ENCODE assay signal across 28 cellular contexts in genomic region chr20:24855848-24856247, GRCh38.
"Had no signal": no experiment of that assay in that cellular context is flagged by ENCODE, and none has a peak within 500 bp of the region (broad histone marks: within the 10 kb centered on the region; RNA-seq: fewer than 3 reads in every experiment).

No MANE protein-coding gene starts in this region.

- H3K27me3 Mint-ChIP-seq: progenitor cell of endocrine pancreas had no signal

- H3K9me3 ChIP-seq: ovary, psoas muscle, thoracic aorta, thyroid gland, vagina had no signal

- H3K27ac ChIP-seq: neural progenitor cell, ovary, parathyroid adenoma, psoas muscle, right lobe of liver, sigmoid colon, spleen, stomach, thoracic aorta, thyroid gland, tibial nerve, upper lobe of left lung, vagina had no signal

- H3K4me1 Mint-ChIP-seq: nephron; neural progenitor cell; stimulated activated naive B cell treated with anti-CD40 and anti-IgM and Interleukin-4, amounts not matched to agents 10 μg/mL and 1 μg/mL and 100 μg/mL, for 72 hours had no signal

- H3K4me1 ChIP-seq: neural progenitor cell, parathyroid adenoma, psoas muscle, right lobe of liver, sigmoid colon, spleen, stomach, thyroid gland, tibial nerve, upper lobe of left lung, vagina had no signal

- DNase-seq: natural killer cell; occipital lobe; ovary; posterior cingulate gyrus; psoas muscle; right cardiac atrium; right lobe of liver; sigmoid colon; spleen; stimulated activated CD4-positive, alpha-beta T cell treated with anti-CD3 and anti-CD28 coated beads, Interleukin-12 subunit alpha, Interleukin-12 subunit beta, amount 100 ng/mL, for 4 hours; stimulated activated CD4-positive, alpha-beta T cell treated with anti-CD3 and anti-CD28 coated beads, Interleukin-1b, Interleukin-23, amount 100 ng/mL, for 48 hours; stimulated activated CD4-positive, alpha-beta T cell treated with anti-CD3 and anti-CD28 coated beads, Interleukin-4, amount 100 ng/mL, for 1 hour; stimulated activated naive B cell treated with anti-CD40 and anti-IgM and Interleukin-4, amounts not matched to agents 10 μg/mL and 1 μg/mL and 100 μg/mL, for 72 hours; stimulated activated naive CD4-positive, alpha-beta T cell treated with Interleukin-2 at 50 U/mL for 16 hours; stomach; thyroid gland; trophoblast cell; upper lobe of left lung had no signal

- H3K36me3 Mint-ChIP-seq: natural killer cell; neural progenitor cell; stimulated activated effector memory CD8-positive, alpha-beta T cell treated with anti-CD3 and anti-CD28 coated beads, Interleukin-12 subunit alpha, Interleukin-12 subunit beta, amount 100 ng/mL, for 72 hours had no signal

- H3K27ac Mint-ChIP-seq: natural killer cell; nephron; neural progenitor cell; progenitor cell of endocrine pancreas; stimulated activated effector memory CD8-positive, alpha-beta T cell treated with anti-CD3 and anti-CD28 coated beads, Interleukin-12 subunit alpha, Interleukin-12 subunit beta, amount 100 ng/mL, for 72 hours; stimulated activated naive B cell treated with anti-CD40 and anti-IgM and Interleukin-4, amounts not matched to agents 10 μg/mL and 1 μg/mL and 100 μg/mL, for 72 hours; stimulated activated naive CD8-positive, alpha-beta T cell treated with anti-CD3 and anti-CD28 coated beads, Interleukin-15, Interleukin-2, amounts not matched to agents 100 ng/mL and 50 ng/mL, for 24 hours had no signal

- ATAC-seq: psoas muscle; right cardiac atrium; right lobe of liver; stimulated activated effector memory CD8-positive, alpha-beta T cell treated with anti-CD3 and anti-CD28 coated beads, Interleukin-12 subunit alpha, Interleukin-12 subunit beta, amount 100 ng/mL, for 72 hours; stimulated activated naive B cell treated with anti-CD40 and anti-IgM and Interleukin-4, amounts not matched to agents 10 μg/mL and 1 μg/mL and 100 μg/mL, for 72 hours had no signal

- H3K27me3 ChIP-seq: neural progenitor cell, ovary, right lobe of liver, sigmoid colon, stomach, thyroid gland, tibial nerve, upper lobe of left lung, vagina had no signal

- H3K4me3 ChIP-seq: neural progenitor cell, ovary, psoas muscle, right lobe of liver, sigmoid colon, smooth muscle cell, spleen, stomach, thoracic aorta, thyroid gland, tibial nerve, upper lobe of left lung, vagina had no signal

- H3K9me3 Mint-ChIP-seq: natural killer cell had no signal

- H3K36me3 ChIP-seq: neural progenitor cell, ovary, right lobe of liver, sigmoid colon, spleen, stomach, thoracic aorta, thyroid gland, tibial nerve, upper lobe of left lung, vagina had no signal

- H3K4me3 Mint-ChIP-seq: natural killer cell; nephron; neural progenitor cell; stimulated activated effector memory CD8-positive, alpha-beta T cell treated with anti-CD3 and anti-CD28 coated beads, Interleukin-12 subunit alpha, Interleukin-12 subunit beta, amount 100 ng/mL, for 72 hours; stimulated activated naive B cell treated with anti-CD40 and anti-IgM and Interleukin-4, amounts not matched to agents 10 μg/mL and 1 μg/mL and 100 μg/mL, for 72 hours; stimulated activated naive CD8-positive, alpha-beta T cell treated with anti-CD3 and anti-CD28 coated beads, Interleukin-15, Interleukin-2, amounts not matched to agents 100 ng/mL and 50 ng/mL, for 24 hours had no signal
